ENCODE assay signal across 1 cellular context in the genomic region with DNA sequence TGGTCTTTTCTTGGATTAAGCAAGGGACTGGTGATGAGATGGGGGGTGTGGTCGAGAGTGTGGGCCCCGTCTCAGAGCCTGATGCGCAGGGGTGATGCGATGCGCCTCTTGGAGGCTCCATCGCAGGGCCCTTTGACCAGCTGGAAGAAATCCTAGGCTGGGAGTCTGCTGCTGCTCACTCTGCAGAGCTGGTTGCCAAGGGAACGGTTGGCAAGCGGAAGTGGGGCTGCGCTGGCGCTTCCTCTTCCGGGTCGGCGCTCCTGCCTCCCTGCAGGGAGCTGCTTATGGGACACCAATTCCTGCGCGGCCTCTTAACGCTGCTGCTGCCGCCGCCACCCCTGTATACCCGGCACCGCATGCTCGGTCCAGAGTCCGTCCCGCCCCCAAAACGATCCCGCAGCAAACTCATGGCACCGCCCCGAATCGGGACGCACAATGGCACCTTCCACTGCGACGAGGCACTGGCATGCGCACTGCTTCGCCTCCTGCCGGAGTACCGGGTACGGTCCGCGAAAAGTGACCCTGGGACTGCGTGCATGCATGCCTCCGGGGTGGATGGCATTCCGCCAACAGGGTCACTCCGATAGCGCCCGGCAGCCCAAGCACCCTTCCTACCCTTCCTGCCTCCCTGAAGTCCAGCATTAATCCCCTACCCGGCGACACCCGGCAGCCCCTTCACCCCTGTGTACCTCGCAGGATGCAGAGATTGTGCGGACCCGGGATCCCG.
TF ChIP-seq lines count a peak whose summit lies in the region.

A gene with protein sequence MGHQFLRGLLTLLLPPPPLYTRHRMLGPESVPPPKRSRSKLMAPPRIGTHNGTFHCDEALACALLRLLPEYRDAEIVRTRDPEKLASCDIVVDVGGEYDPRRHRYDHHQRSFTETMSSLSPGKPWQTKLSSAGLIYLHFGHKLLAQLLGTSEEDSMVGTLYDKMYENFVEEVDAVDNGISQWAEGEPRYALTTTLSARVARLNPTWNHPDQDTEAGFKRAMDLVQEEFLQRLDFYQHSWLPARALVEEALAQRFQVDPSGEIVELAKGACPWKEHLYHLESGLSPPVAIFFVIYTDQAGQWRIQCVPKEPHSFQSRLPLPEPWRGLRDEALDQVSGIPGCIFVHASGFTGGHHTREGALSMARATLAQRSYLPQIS (plus strand): TSS at position 242 of the 727 bp plus-strand sequence. CDS start 43 bp downstream, at position 285.

TF ChIP-seq in K562, 482 proteins besides CTCF, POLR2A, EP300 and RAD21 (continued from another document):
- TF ChIP-seq ZBTB11 (CRISPR knock-in tag; IDR thresholded peaks at IDR 0.05), result peak in 1 of 3 experiments; percentile 38; a peak in 1 of 6 replicates
- no peak for TF ChIP-seq MBD2 (IDR thresholded peaks at IDR 0.05; ENCODE audit: borderline replicate concordance, low read depth)
- 0 out of 2 replicates have a peak, but pooled peaks have one; percentile 17 for TF ChIP-seq STAG1 (CRISPR knock-in tag; IDR thresholded peaks at IDR 0.05; ENCODE audit: borderline replicate concordance)
- TF ChIP-seq, protein P1, sequence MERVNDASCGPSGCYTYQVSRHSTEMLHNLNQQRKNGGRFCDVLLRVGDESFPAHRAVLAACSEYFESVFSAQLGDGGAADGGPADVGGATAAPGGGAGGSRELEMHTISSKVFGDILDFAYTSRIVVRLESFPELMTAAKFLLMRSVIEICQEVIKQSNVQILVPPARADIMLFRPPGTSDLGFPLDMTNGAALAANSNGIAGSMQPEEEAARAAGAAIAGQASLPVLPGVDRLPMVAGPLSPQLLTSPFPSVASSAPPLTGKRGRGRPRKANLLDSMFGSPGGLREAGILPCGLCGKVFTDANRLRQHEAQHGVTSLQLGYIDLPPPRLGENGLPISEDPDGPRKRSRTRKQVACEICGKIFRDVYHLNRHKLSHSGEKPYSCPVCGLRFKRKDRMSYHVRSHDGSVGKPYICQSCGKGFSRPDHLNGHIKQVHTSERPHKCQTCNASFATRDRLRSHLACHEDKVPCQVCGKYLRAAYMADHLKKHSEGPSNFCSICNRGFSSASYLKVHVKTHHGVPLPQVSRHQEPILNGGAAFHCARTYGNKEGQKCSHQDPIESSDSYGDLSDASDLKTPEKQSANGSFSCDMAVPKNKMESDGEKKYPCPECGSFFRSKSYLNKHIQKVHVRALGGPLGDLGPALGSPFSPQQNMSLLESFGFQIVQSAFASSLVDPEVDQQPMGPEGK (CRISPR knock-in tag; IDR thresholded peaks at IDR 0.05; ENCODE audit: borderline replicate concordance), result no peak
- TF ChIP-seq MED1 (CRISPR knock-in tag; IDR thresholded peaks at IDR 0.05; ENCODE audit: borderline replicate concordance), result 0 out of 2 replicates have a peak, but pooled peaks have one; percentile 62
- TF ChIP-seq GABPB1 (CRISPR knock-in tag; IDR thresholded peaks at IDR 0.05), result peak; percentile 48
- TF ChIP-seq MAX (CRISPR knock-in tag; IDR thresholded peaks at IDR 0.05), result peak; percentile 45; the same call in 1 of the 2 replicates
- peak; percentile 62 for TF ChIP-seq POLR2G (IDR thresholded peaks at IDR 0.05; ENCODE audit: low read depth, low read length)
- TF ChIP-seq ATF3 (IDR thresholded peaks at IDR 0.05), result peak; percentile 6; the same call in 1 of the 2 replicates
- TF ChIP-seq ATF3 (CRISPR knock-in tag; conservative IDR thresholded peaks at IDR 0.05), result no peak
- TF ChIP-seq AFF4 (CRISPR knock-in tag; IDR thresholded peaks at IDR 0.05), result 0 out of 2 replicates have a peak, but pooled peaks have one; percentile 38
- 0 out of 2 replicates have a peak, but pooled peaks have one; percentile 0 for TF ChIP-seq NR2C2 (CRISPR knock-in tag; IDR thresholded peaks at IDR 0.05)
- TF ChIP-seq NR2C2 (tag; IDR thresholded peaks at IDR 0.05), result peak; percentile 54
- no peak for TF ChIP-seq KHSRP (IDR thresholded peaks at IDR 0.05)
- TF ChIP-seq POLR2AphosphoS5 (IDR thresholded peaks at IDR 0.05; ENCODE audit: control insufficient read depth, insufficient read depth, low read depth, low read length), result 0 out of 2 replicates have a peak, but pooled peaks have one; percentile 38
- TF ChIP-seq ELK1 (CRISPR knock-in tag; IDR thresholded peaks at IDR 0.05), result no peak
- TF ChIP-seq YY1 (IDR thresholded peaks at IDR 0.05; ENCODE audit: borderline replicate concordance in 1 of 3, control insufficient read depth in 1 of 3, extremely low read depth in 1 of 3, insufficient read depth in 3 of 3, insufficient read length in 1 of 3, insufficient replicate concordance in 2 of 3, low read depth in 1 of 3, low read length in 2 of 3), result peak in 1 of 3 experiments; percentile 27
- no peak for TF ChIP-seq ZNF253 (CRISPR knock-in tag; conservative IDR thresholded peaks at IDR 0.05)
- TF ChIP-seq HMGN3 (IDR thresholded peaks at IDR 0.05; ENCODE audit: borderline replicate concordance, extremely low read depth, insufficient read length, low read depth, low read length), result peak; percentile 29
- TF ChIP-seq POU5F1 (IDR thresholded peaks at IDR 0.05; ENCODE audit: borderline replicate concordance, low read depth, low read length, partially characterized antibody), result no peak
- no peak for TF ChIP-seq KLF10 (CRISPR knock-in tag; IDR thresholded peaks at IDR 0.05)
- TF ChIP-seq FOSL1 (tag; conservative IDR thresholded peaks at IDR 0.05), result peak; percentile 56
- TF ChIP-seq RFX1 (IDR thresholded peaks at IDR 0.05), result peak; percentile 54
- TF ChIP-seq ZC3H4 (CRISPR knock-in tag; IDR thresholded peaks at IDR 0.05; ENCODE audit: borderline replicate concordance), result peak; percentile 50; the same call in 1 of the 2 replicates
TF ChIP-seq in K562: peak in this region for 22.
